7 cellular contexts compared by ENCODE assay signal in the genomic region with DNA sequence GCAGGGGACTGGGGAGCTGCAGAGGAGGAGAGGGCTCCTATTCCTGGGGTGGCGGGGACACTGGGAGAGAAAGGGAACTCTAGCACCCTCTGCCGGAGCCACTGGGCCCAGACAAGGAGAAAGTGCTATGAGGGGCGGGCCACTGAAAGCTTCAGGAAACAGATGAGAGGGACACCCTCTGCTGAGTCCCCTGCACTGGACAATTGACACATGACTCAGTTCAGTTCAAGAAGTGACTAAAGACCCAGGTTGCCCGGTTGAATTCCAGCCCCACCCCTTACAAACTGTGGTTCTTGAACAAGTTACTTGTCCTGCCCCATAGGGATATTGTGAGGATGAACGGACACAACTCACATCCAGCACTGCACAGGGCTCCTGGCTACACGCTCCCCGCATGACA. TPM values are rescaled to one million over a fixed set of nuclear protein-coding genes. Genes with fewer than 3 reads are reported as not detected.
DNase-seq lines count a peak whose midpoint lies in the region; ATAC-seq and TF ChIP-seq lines count a peak whose summit lies in the region.

No MANE protein-coding gene starts in this region.

- peaks cover 0 to 3% (median 1%) of the 10 kb centered on the region in 3 donors for H3K27me3 Mint-ChIP-seq in immature natural killer cell (ENCODE audit: low read depth in 3 of 3)

- H3K9me3 ChIP-seq in WERI-Rb-1 (ENCODE audit: severe bottlenecking) (no peaks in the 10 kb centered on the region), GM23248 (ENCODE audit: low read depth) (no peaks in the 10 kb centered on the region)
- H3K9me3 ChIP-seq in effector memory CD4-positive, alpha-beta T cell (ENCODE audit: control insufficient read depth, low read length): no peaks in the 10 kb centered on the region

- peaks cover 1 to 4% of the 10 kb centered on the region in 2 donors for H3K4me1 Mint-ChIP-seq in immature natural killer cell

- H3K9ac ChIP-seq in GM23248: no peak overlapping the region

- H3K4me2 ChIP-seq in GM23248 (ENCODE audit: unreplicated experiment): no peak overlapping the region

- H3K27me3 ChIP-seq in WERI-Rb-1 (ENCODE audit: insufficient read depth, low read depth, severe bottlenecking) (peaks cover 10% of the 10 kb centered on the region), GM23248 (replicated peaks; ENCODE audit: insufficient read depth) (peaks cover 82% of the 10 kb centered on the region)
- H3K27me3 ChIP-seq in effector memory CD4-positive, alpha-beta T cell (replicated peaks; ENCODE audit: control insufficient read depth, insufficient read depth, low read length, poor library complexity, severe bottlenecking): no peaks in the 10 kb centered on the region

- no peaks in the 10 kb centered on the region for H3K9me2 ChIP-seq in GM23248 (ENCODE audit: insufficient read depth)

- ATAC-seq in HG03521 (IDR thresholded peaks at IDR 0.05; ENCODE audit: unreplicated experiment): peak; percentile 48

- no peaks in the 10 kb centered on the region for H4K20me1 ChIP-seq in GM23248 (ENCODE audit: insufficient read depth)

- H3K79me2 ChIP-seq in GM23248 (ENCODE audit: insufficient read depth): no peaks in the 10 kb centered on the region

- no peaks in the 10 kb centered on the region for H3K4me1 ChIP-seq in GM23248 (ENCODE audit: insufficient read depth)
- H3K4me1 ChIP-seq in effector memory CD4-positive, alpha-beta T cell (ENCODE audit: control insufficient read depth, insufficient read depth, low read length, poor library complexity, severe bottlenecking): no peaks in the 10 kb centered on the region

- DNase-seq in GM10266 (ENCODE audit: extremely low spot score) (peak; percentile 31), WERI-Rb-1 (peak; percentile 62), immature natural killer cell (peak in 2 of 3 donors; percentile 16 to 24), GM23248 (no peak)
- no peak for DNase-seq in central memory CD4-positive, alpha-beta T cell
- DNase-seq in effector memory CD4-positive, alpha-beta T cell: no peak

- no peaks in the 10 kb centered on the region for H3K36me3 ChIP-seq in WERI-Rb-1
- H3K36me3 ChIP-seq in GM23248 (ENCODE audit: low read depth): no peaks in the 10 kb centered on the region
- no peaks in the 10 kb centered on the region for H3K36me3 ChIP-seq in effector memory CD4-positive, alpha-beta T cell (ENCODE audit: control insufficient read depth, insufficient read depth, low read length)

- no peak overlapping the region for H2AFZ ChIP-seq in GM23248

- TF ChIP-seq CTCF in GM10266 (IDR thresholded peaks at IDR 0.05; ENCODE audit: control insufficient read depth, insufficient read depth, low read depth, missing control alignments) (peak; percentile 67), WERI-Rb-1 (IDR thresholded peaks at IDR 0.05; ENCODE audit: low read depth, low read length) (peak; percentile 81)

- no peaks in the 10 kb centered on the region for H3K36me3 Mint-ChIP-seq in immature natural killer cell

- H3F3A ChIP-seq in GM23248 (ENCODE audit: insufficient read depth): no peaks in the 10 kb centered on the region

- 90 to 96% methylated on average over 7 of the region's 7 CpGs for WGBS in GM23248 (ENCODE audit: low coverage in 1 of 2, low lambda C conversion rate in 2 of 2, missing lambda C conversion rate in 2 of 2), 2 experiments

- H3K4me3 ChIP-seq in WERI-Rb-1 (ENCODE audit: low read depth, low read length): no peak overlapping the region
- H3K4me3 ChIP-seq in GM23248: no peak overlapping the region
- H3K4me3 ChIP-seq in effector memory CD4-positive, alpha-beta T cell (ENCODE audit: insufficient read depth, low read depth, low read length, poor library complexity, severe bottlenecking): no peak overlapping the region

- H3K27ac ChIP-seq in WERI-Rb-1: no peak overlapping the region
- H3K27ac ChIP-seq in GM23248: no peak overlapping the region
- H3K27ac ChIP-seq in effector memory CD4-positive, alpha-beta T cell (ENCODE audit: insufficient read depth, low read length, poor library complexity, severe bottlenecking): no peak overlapping the region

- peaks cover 0 to 2% (median 0%) of the 10 kb centered on the region in 6 donors for H3K9me3 Mint-ChIP-seq in immature natural killer cell

- H3K4me3 Mint-ChIP-seq in immature natural killer cell: no peak overlapping the region

- in situ Hi-C loops in GM23248 (cut with MboI): no loop called here

- no peak overlapping the region for H3K27ac Mint-ChIP-seq in immature natural killer cell

RNA-seq across cellular contexts. Expression of gene RUFY4, which starts 5.0 kb away (rescaled TPM):
- polyA plus RNA-seq in immature natural killer cell: under 1 TPM in 1 of 3 donors, not detected in 2; 0.50 TPM
- total RNA-seq in GM23248 (2014; rRNA removed; shearing (Covaris generic)): not detected in 2 replicates
- polyA plus RNA-seq in GM23248 (2016; fragmentation: Nextera tagmentation; extraction: Ambion mirVana): not detected in 2 replicates

RNA-seq across cellular contexts. Expression of gene CXCR2, which starts 51.8 kb away (rescaled TPM):
- polyA plus RNA-seq in immature natural killer cell: 100 to 1,000 TPM in 1 of 3 donors, 10 to 100 TPM in 2; 34.2 to 117 (median 75.7) TPM
- total RNA-seq in GM23248 (2014; rRNA removed; shearing (Covaris generic)): not detected in 2 replicates
- not detected in 2 replicates for polyA plus RNA-seq in GM23248 (2016; fragmentation: Nextera tagmentation; extraction: Ambion mirVana)

Comparison
In these comparisons a context has a peak if more than half of its experiments do, and no peak if none do; other contexts are left out.
1. DNase-seq: peak in GM10266 (single experiment), WERI-Rb-1 (single experiment) and immature natural killer cell (2 of 3); none in GM23248 (single experiment), central memory CD4-positive, alpha-beta T cell (single experiment) and effector memory CD4-positive, alpha-beta T cell (0 of 3).
2. RNA of gene CXCR2, which starts 51.8 kb away (polyA plus RNA-seq): 34.2 to 117 TPM in immature natural killer cell; not detected in GM23248; every median in the first group is over 10 times any median in the second.